Comparison of ENCODE assay signal across 17 cellular contexts in genomic region chr20:37845261-37845681, GRCh38. TPM values are rescaled to one million over a fixed set of nuclear protein-coding genes. Genes with fewer than 3 reads are reported as not detected.
A peak's percentile ranks its signal among the peaks of the same experiment; 100 is the strongest.
DNase-seq lines count a peak whose midpoint lies in the region; ATAC-seq and TF ChIP-seq lines count a peak whose summit lies in the region.
"Had no signal": no experiment of that assay in that cellular context is flagged by ENCODE, and none has a peak within 500 bp of the region (broad histone marks: within the 10 kb centered on the region; RNA-seq: fewer than 3 reads in every experiment).

No MANE protein-coding gene starts in this region.

- H3K27ac Mint-ChIP-seq in activated naive CD4-positive, alpha-beta T cell treated with anti-CD3 and anti-CD28 coated beads, Interleukin-2, amount 50 U/mL, for 72 hours, result no peak overlapping the region
- H3K27ac Mint-ChIP-seq: activated CD8-positive, alpha-beta memory T cell treated with anti-CD3 and anti-CD28 coated beads, Interleukin-2, amount 10 ng/mL, durations not matched to agents 7 days and 5 days had no signal

- no peak overlapping the region for H2AFZ ChIP-seq in SK-N-SH (ENCODE audit: low read depth)

- H3K4me1 ChIP-seq in SK-N-SH (ENCODE audit: control insufficient read depth in 1 of 2, insufficient read depth in 2 of 2, low read depth in 1 of 2, low read length in 1 of 2) (peaks cover 0 to 9% of the 10 kb centered on the region in 2 experiments; a peak in 1 of 4 replicates), left ventricle myocardium inferior (peaks cover 26% of the 10 kb centered on the region)
- H3K4me1 ChIP-seq: vagina had no signal

- H3K79me2 ChIP-seq in SK-N-SH (ENCODE audit: insufficient read depth), result no peaks in the 10 kb centered on the region

- H4K20me1 ChIP-seq in SK-N-SH (ENCODE audit: insufficient read depth), result no peaks in the 10 kb centered on the region

- H3K9me3 Mint-ChIP-seq in activated naive CD4-positive, alpha-beta T cell treated with anti-CD3 and anti-CD28 coated beads, Interleukin-2, amount 50 U/mL, for 72 hours, result no peaks in the 10 kb centered on the region

- H3K36me3 Mint-ChIP-seq in activated naive CD4-positive, alpha-beta T cell treated with anti-CD3 and anti-CD28 coated beads, Interleukin-2, amount 50 U/mL, for 72 hours, result peaks cover 4 to 11% of the 10 kb centered on the region in 2 donors

- intact Hi-C loops in left ventricle myocardium inferior (cut with micrococcal nuclease), result no loop called here

- 91% methylated on average over 6 of the region's 10 CpGs for WGBS in SK-N-SH (ENCODE audit: low lambda C conversion rate)

- no peak for TF ChIP-seq EP300 in SK-N-SH (IDR thresholded peaks at IDR 0.05; ENCODE audit: borderline replicate concordance in 1 of 2, low read depth in 1 of 2, low read length in 1 of 2)

- ATAC-seq in activated naive CD4-positive, alpha-beta T cell treated with anti-CD3 and anti-CD28 coated beads, Interleukin-2, amount 50 U/mL, for 72 hours, result no peak
- ATAC-seq: activated CD8-positive, alpha-beta memory T cell treated with anti-CD3 and anti-CD28 coated beads, Interleukin-2, amount 10 ng/mL, durations not matched to agents 7 days and 5 days; HCT116 had no signal

- no peak for TF ChIP-seq CTCF in 22Rv1 (IDR thresholded peaks at IDR 0.05)
- no peak for TF ChIP-seq CTCF in LNCaP clone FGC (IDR thresholded peaks at IDR 0.05; ENCODE audit: control insufficient read depth, extremely low read depth, insufficient read depth)
- no peak for TF ChIP-seq CTCF in SK-N-SH (IDR thresholded peaks at IDR 0.05)
- TF ChIP-seq CTCF in left ventricle myocardium inferior (IDR thresholded peaks at IDR 0.05; ENCODE audit: borderline replicate concordance), result no peak

- H3K4me2 ChIP-seq in SK-N-SH, result no peak overlapping the region

- TF ChIP-seq RAD21 in SK-N-SH (IDR thresholded peaks at IDR 0.05; ENCODE audit: low read length), result no peak

- no peaks in the 10 kb centered on the region for H3K9me2 ChIP-seq in SK-N-SH

- DNase-seq in LNCaP clone FGC (ENCODE audit: low read depth) (peak; percentile 79), SK-N-SH (peak; percentile 31), left ventricle myocardium inferior (peak; percentile 54), GOT3 (lab: John Stamatoyannopoulos, UW) (no peak), NOMO-1 treated with dmso at 0.1 percent for 144 hours (lab: John Stamatoyannopoulos, UW; ENCODE audit: unreplicated experiment) (no peak), retina (no peak)
- no peak for DNase-seq in activated naive CD4-positive, alpha-beta T cell treated with anti-CD3 and anti-CD28 coated beads, Interleukin-2, amount 50 U/mL, for 72 hours (ENCODE audit: low spot score in 2 of 2)
- DNase-seq: activated CD8-positive, alpha-beta memory T cell treated with anti-CD3 and anti-CD28 coated beads, Interleukin-2, amount 10 ng/mL, durations not matched to agents 7 days and 5 days; activated naive CD4-positive, alpha-beta T cell treated with Interleukin-2 at 50 U/mL for 16 hours; brain microvascular endothelial cell; IMR-90; NCI-H524; posterior cingulate gyrus; T-helper 1 cell had no signal

- H3K9me3 ChIP-seq in SK-N-SH (no peaks in the 10 kb centered on the region), left ventricle myocardium inferior (replicated peaks) (no peaks in the 10 kb centered on the region)
- H3K9me3 ChIP-seq: vagina had no signal

- POLR2A ChIA-PET in SK-N-SH (lab: Yijun Ruan, JAX), result interaction anchor here (1.0 kb wide), 1 partner anchor 13 kb away, joined by 4 read pairs; no protein-coding TSS in a partner anchor

- CTCF ChIA-PET in SK-N-SH (lab: Yijun Ruan, JAX), result interaction anchor here (0.6 to 1.2 kb wide), 3 partner anchors 12 to 142 kb away, joined by 3 read pairs; no protein-coding TSS in a partner anchor

- no peaks in the 10 kb centered on the region for H3F3A ChIP-seq in SK-N-SH (replicated peaks; ENCODE audit: insufficient read depth)

- H3K27ac ChIP-seq in 22Rv1 (peak overlapping the region; percentile 64), SK-N-SH (ENCODE audit: low read depth in 2 of 2, low read length in 1 of 2) (no peak overlapping the region; a peak in 1 of 4 replicates), left ventricle myocardium inferior (replicated peaks) (peak overlapping the region; percentile 58)
- H3K27ac ChIP-seq: brain microvascular endothelial cell, vagina had no signal

- H3K4me3 ChIP-seq in LNCaP clone FGC (ENCODE audit: low read depth, low read length), result no peak overlapping the region
- H3K4me3 ChIP-seq in SK-N-SH (ENCODE audit: low read depth in 2 of 2, low read length in 1 of 2), result no peak overlapping the region
- H3K4me3 ChIP-seq in left ventricle myocardium inferior, result no peak overlapping the region
- H3K4me3 ChIP-seq: vagina had no signal

- H3K9ac ChIP-seq in SK-N-SH, result no peak overlapping the region

- H3K27me3 ChIP-seq in SK-N-SH (ENCODE audit: insufficient read depth), result no peaks in the 10 kb centered on the region
- H3K27me3 ChIP-seq in left ventricle myocardium inferior (ENCODE audit: low read depth), result no peaks in the 10 kb centered on the region
- H3K27me3 ChIP-seq: brain microvascular endothelial cell, vagina had no signal

- H3K36me3 ChIP-seq in SK-N-SH (replicated peaks in 1 of 2; ENCODE audit: control insufficient read depth in 1 of 2, insufficient read depth in 2 of 2, low read length in 1 of 2) (peaks cover 8 to 44% of the 10 kb centered on the region in 2 experiments), left ventricle myocardium inferior (peaks cover 53% of the 10 kb centered on the region)

TF ChIP-seq in SK-N-SH, 30 proteins besides CTCF, POLR2A, EP300 and RAD21:
- TF ChIP-seq MEF2A (IDR thresholded peaks at IDR 0.05; ENCODE audit: borderline replicate concordance, low read depth), result no peak
- 0 out of 2 replicates have a peak, but pooled peaks have one; percentile 10 for TF ChIP-seq SMC3 (IDR thresholded peaks at IDR 0.05; ENCODE audit: low read depth, low read length)

RNA-seq across cellular contexts. Expression of gene VSTM2L, which starts 57.7 kb away (rescaled TPM):
- 4.8 and 5.1 TPM in 2 replicates for polyA plus RNA-seq in SK-N-SH (2012; rRNA removed)
- polyA plus RNA-seq in SK-N-SH (2012; cell fraction: cytosol; rRNA removed), result 3.4 and 5.6 TPM in 2 replicates
- polyA plus RNA-seq in SK-N-SH (2012; cell fraction: nucleus; rRNA removed), result 3.8 and 5.2 TPM in 2 replicates
- total RNA-seq in left ventricle myocardium inferior, result 50.3 TPM
- total RNA-seq in activated naive CD4-positive, alpha-beta T cell treated with anti-CD3 and anti-CD28 coated beads, Interleukin-2, amount 50 U/mL, for 72 hours, result under 1 TPM; 0.30 to 0.33 TPM
- total RNA-seq: vagina had no signal

Comparison
In these comparisons a context has a peak if more than half of its experiments do, and no peak if none do; other contexts are left out.
1. H3K27ac ChIP-seq: peak in 22Rv1 (single experiment) and left ventricle myocardium inferior (single experiment); none in SK-N-SH (0 of 2).
2. DNase-seq: peak in LNCaP clone FGC (single experiment), SK-N-SH (single experiment) and left ventricle myocardium inferior (single experiment); none in GOT3 (single experiment), activated naive CD4-positive, alpha-beta T cell treated with anti-CD3 and anti-CD28 coated beads, Interleukin-2, amount 50 U/mL, for 72 hours (0 of 2), NOMO-1 treated with dmso at 0.1 percent for 144 hours (single experiment) and retina (single experiment).
3. RNA of gene VSTM2L, which starts 57.7 kb away (total RNA-seq): 50.3 TPM in left ventricle myocardium inferior (single experiment); 0.30 to 0.33 TPM in activated naive CD4-positive, alpha-beta T cell treated with anti-CD3 and anti-CD28 coated beads, Interleukin-2, amount 50 U/mL, for 72 hours; every median in the first group is over 10 times any median in the second.